Comparison of ENCODE assay signal across 8 cellular contexts in the genomic region with DNA sequence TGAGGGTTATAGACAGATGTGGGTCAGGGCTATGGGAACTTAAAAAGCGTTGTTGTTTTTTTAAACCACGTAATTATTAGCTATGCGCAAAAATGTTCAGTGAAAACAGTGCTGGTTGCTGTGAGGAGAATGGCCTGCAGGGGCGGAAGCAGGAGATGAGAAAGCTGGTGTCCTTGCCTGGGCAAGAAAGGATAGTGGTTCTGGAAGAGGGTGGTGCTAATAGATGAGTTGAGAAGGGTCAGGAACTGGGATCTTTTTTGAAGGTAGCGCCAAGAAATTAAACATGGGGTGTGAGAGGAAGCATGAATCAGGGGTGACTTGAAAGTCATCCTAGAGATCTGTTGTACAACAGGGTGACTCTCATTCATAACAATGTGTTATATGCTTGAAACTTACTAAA. TPM values are rescaled to one million over a fixed set of nuclear protein-coding genes. Genes with fewer than 3 reads are reported as not detected.
DNase-seq lines count a peak whose midpoint lies in the region; ATAC-seq and TF ChIP-seq lines count a peak whose summit lies in the region.

No MANE protein-coding gene starts in this region.

- DNase-seq in EH (ENCODE audit: low read depth) (peak; percentile 85), IMR-90 (peak; percentile 55), myocyte (ENCODE audit: low read depth) (peak; percentile 43), SHP77 treated with DMSO at 0.1 percent for 48 hours (lab: John Stamatoyannopoulos, UW) (no peak), tibial artery (no peak), midbrain (lab: John Stamatoyannopoulos, UW) (no peak)
- DNase-seq in effector CD4-positive, alpha-beta T cell = no peak

- ATAC-seq in IMR-90 (ENCODE audit: low read depth) = no peak
- no peak for ATAC-seq in activated T-helper 17 cell treated with anti-CD3 and anti-CD28 coated beads, Interleukin-2, amount 50 U/mL, for 72 hours (replicated peaks)

- H3K36me3 ChIP-seq in IMR-90 (ENCODE audit: control insufficient read depth, insufficient read depth, low read length) (no peaks in the 10 kb centered on the region), tibial artery (no peaks in the 10 kb centered on the region)

- H4K91ac ChIP-seq in IMR-90 (ENCODE audit: insufficient read depth, low read depth, low read length) = no peak overlapping the region

- H2AK5ac ChIP-seq in IMR-90 (ENCODE audit: low read depth, low read length) = 0 out of 2 replicates have a peak overlapping the region, but pooled peaks have one; percentile 67

- H3K4me1 ChIP-seq in IMR-90 (ENCODE audit: control insufficient read depth, insufficient read depth, low read length) (peaks cover 16% of the 10 kb centered on the region), tibial artery (peaks cover 0 to 11% (median 6%) of the 10 kb centered on the region in 4 donors)

- H3K27me3 ChIP-seq in IMR-90 (ENCODE audit: control insufficient read depth, insufficient read depth, low read length) (no peaks in the 10 kb centered on the region), tibial artery (no peaks in the 10 kb centered on the region)

- H2AFZ ChIP-seq in IMR-90 (replicated peaks; ENCODE audit: low read length, poor library complexity) = no peak overlapping the region

- H2BK120ac ChIP-seq in IMR-90 (ENCODE audit: low read depth, low read length) = peak overlapping the region; percentile 54

- peak overlapping the region; percentile 64; the same call in 1 of the 2 replicates for H3K23ac ChIP-seq in IMR-90 (ENCODE audit: low read depth, low read length)

- H3K9me1 ChIP-seq in IMR-90 (ENCODE audit: insufficient read depth, low read length) = peaks cover 22% of the 10 kb centered on the region

- no peak overlapping the region for H3K56ac ChIP-seq in IMR-90 (ENCODE audit: extremely low read depth, insufficient read depth, low read length)

- H3K9me3 Mint-ChIP-seq in activated T-helper 17 cell treated with anti-CD3 and anti-CD28 coated beads, Interleukin-2, amount 50 U/mL, for 72 hours = no peaks in the 10 kb centered on the region

- H3K9me3 ChIP-seq in IMR-90 (ENCODE audit: control insufficient read depth, insufficient read depth, low read length) (no peaks in the 10 kb centered on the region), tibial artery (no peaks in the 10 kb centered on the region)

- peaks cover 62% of the 10 kb centered on the region for H3K4me1 Mint-ChIP-seq in activated T-helper 17 cell treated with anti-CD3 and anti-CD28 coated beads, Interleukin-2, amount 50 U/mL, for 72 hours

- TF ChIP-seq CTCF in IMR-90 (conservative IDR thresholded peaks at IDR 0.05; ENCODE audit: low read depth, low read length) (peak; percentile 49), tibial artery (IDR thresholded peaks at IDR 0.05) (no peak)

- CTCF ChIA-PET in IMR-90 (lab: Yijun Ruan, JAX) = interaction anchor here (0.6 to 1.1 kb wide), 4 partner anchors 26 to 98 kb away, joined by 3 to 5 read pairs (median 3); no protein-coding TSS in a partner anchor

- no peak overlapping the region for H3K14ac ChIP-seq in IMR-90 (replicated peaks; ENCODE audit: low read depth, low read length)

- H2BK20ac ChIP-seq in IMR-90 (ENCODE audit: low read depth, low read length) = peak overlapping the region; percentile 3; the same call in 1 of the 2 replicates

- peaks cover 2% of the 10 kb centered on the region for H4K20me1 ChIP-seq in IMR-90 (ENCODE audit: insufficient read depth, low read length)

- peak overlapping the region; percentile 61; the same call in 1 of the 2 replicates for H3K4ac ChIP-seq in IMR-90 (ENCODE audit: low read depth, low read length)

- peak overlapping the region; percentile 83; the same call in 1 of the 3 replicates for H2BK15ac ChIP-seq in IMR-90 (ENCODE audit: low read depth, low read length)

- no peak for TF ChIP-seq POLR2A in IMR-90 (IDR thresholded peaks at IDR 0.05; ENCODE audit: low read depth, low read length)

- dilution Hi-C loops in IMR-90 (cut with HindIII; ENCODE audit: low sequenced_read_pairs, unreplicated experiment) = no loop called here

- peak overlapping the region; percentile 11; the same call in 1 of the 2 replicates for H3K18ac ChIP-seq in IMR-90 (ENCODE audit: low read depth, low read length)

- peak overlapping the region; percentile 8 for H3K27ac Mint-ChIP-seq in activated T-helper 17 cell treated with anti-CD3 and anti-CD28 coated beads, Interleukin-2, amount 50 U/mL, for 72 hours

- H2BK5ac ChIP-seq in IMR-90 (ENCODE audit: low read depth, low read length, poor library complexity, severe bottlenecking) = peak overlapping the region; percentile 71

- WGBS in IMR-90 (ENCODE audit: extremely low coverage in 2 of 2, insufficient read length in 1 of 2), 2 experiments = 67% methylated on average over 3 of the region's 5 CpGs; no CpG with 5 or more reads in 1 of the 2 experiments

- BruUV-seq in IMR-90 (replicated peaks; lab: Mats Ljungman, UMichigan) = no TSS peak

- peaks cover 6 to 36% of the 10 kb centered on the region in 2 experiments; a peak in 3 of 4 replicates for H3K79me1 ChIP-seq in IMR-90 (ENCODE audit: low read depth in 1 of 2, low read length in 2 of 2)

- no peak overlapping the region for H2AK9ac ChIP-seq in IMR-90 (replicated peaks; ENCODE audit: low read depth, low read length, poor library complexity)

- no peak overlapping the region for H3K9ac ChIP-seq in IMR-90 (ENCODE audit: low read depth, low read length)

- H3K4me3 ChIP-seq in IMR-90 (ENCODE audit: insufficient read depth, low read depth, low read length) = no peak overlapping the region
- H3K4me3 ChIP-seq in tibial artery = no peak overlapping the region

- peak overlapping the region in 1 of 2 experiments; percentile 81; a peak in 2 of 4 replicates for H4K8ac ChIP-seq in IMR-90 (ENCODE audit: low read depth in 2 of 2, low read length in 2 of 2)

- intact Hi-C loops in IMR-90 (cut with micrococcal nuclease) = no loop called here
- intact Hi-C loops in tibial artery (cut with DNase I; ENCODE audit: low total_unique reads) = no loop called here

- TF ChIP-seq RAD21 in IMR-90 (IDR thresholded peaks at IDR 0.05; ENCODE audit: low read length) = peak; percentile 38

- H3K27me3 Mint-ChIP-seq in activated T-helper 17 cell treated with anti-CD3 and anti-CD28 coated beads, Interleukin-2, amount 50 U/mL, for 72 hours = no peaks in the 10 kb centered on the region

- in situ Hi-C loops in IMR-90 (cut with MboI; ENCODE audit: low sequenced_read_pairs) = no loop called here

- POLR2A ChIA-PET in IMR-90 (lab: Charles Lee; ENCODE audit: unreplicated experiment) = no interaction called here

- peaks cover 55% of the 10 kb centered on the region for H3K36me3 Mint-ChIP-seq in activated T-helper 17 cell treated with anti-CD3 and anti-CD28 coated beads, Interleukin-2, amount 50 U/mL, for 72 hours (ENCODE audit: low read depth)

- H3K4me3 Mint-ChIP-seq in activated T-helper 17 cell treated with anti-CD3 and anti-CD28 coated beads, Interleukin-2, amount 50 U/mL, for 72 hours = peak overlapping the region; percentile 1

- H3K27ac ChIP-seq in IMR-90 (ENCODE audit: insufficient read depth, low read length) (no peak overlapping the region), tibial artery (no peak overlapping the region)

- peak overlapping the region; percentile 25; the same call in 1 of the 2 replicates for H4K5ac ChIP-seq in IMR-90 (ENCODE audit: low read depth, low read length)

- H3K4me2 ChIP-seq in IMR-90 (ENCODE audit: low read depth, low read length) = no peak overlapping the region; the same call in 1 of the 2 replicates

TF ChIP-seq in IMR-90, 13 proteins besides CTCF, POLR2A, EP300 and RAD21 (continues in another document):
- TF ChIP-seq, protein P1, sequence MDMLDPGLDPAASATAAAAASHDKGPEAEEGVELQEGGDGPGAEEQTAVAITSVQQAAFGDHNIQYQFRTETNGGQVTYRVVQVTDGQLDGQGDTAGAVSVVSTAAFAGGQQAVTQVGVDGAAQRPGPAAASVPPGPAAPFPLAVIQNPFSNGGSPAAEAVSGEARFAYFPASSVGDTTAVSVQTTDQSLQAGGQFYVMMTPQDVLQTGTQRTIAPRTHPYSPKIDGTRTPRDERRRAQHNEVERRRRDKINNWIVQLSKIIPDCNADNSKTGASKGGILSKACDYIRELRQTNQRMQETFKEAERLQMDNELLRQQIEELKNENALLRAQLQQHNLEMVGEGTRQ (IDR thresholded peaks at IDR 0.05; ENCODE audit: low read depth, low read length) = no peak
- TF ChIP-seq RFX5 (IDR thresholded peaks at IDR 0.05; ENCODE audit: low read depth, low read length) (peak; percentile 74; the same call in 1 of the 2 replicates), SMC3 (IDR thresholded peaks at IDR 0.05; ENCODE audit: low read depth, low read length) (peak; percentile 30), MAZ (IDR thresholded peaks at IDR 0.05; ENCODE audit: borderline replicate concordance, low read depth, low read length) (no peak), MAFK (IDR thresholded peaks at IDR 0.05; ENCODE audit: low read depth, low read length) (no peak)

RNA-seq across cellular contexts. Expression of gene SMG9, which starts 4.8 kb away (rescaled TPM):
- total RNA-seq in IMR-90 (2012; rRNA removed) (4.8 and 5.8 TPM in 2 replicates), myocyte (16.0 and 19.3 TPM in 2 replicates)
- 21.4 and 24.3 TPM in 2 replicates for polyA plus RNA-seq in IMR-90 (2012; rRNA removed)
- 8.3 and 9.1 TPM in 2 replicates for polyA plus RNA-seq in IMR-90 (2012; cell fraction: cytosol; rRNA removed)
- 60.7 and 76.3 TPM in 2 replicates for polyA plus RNA-seq in IMR-90 (2012; cell fraction: nucleus; rRNA removed; ENCODE audit: low replicate concordance)
- total RNA-seq in activated T-helper 17 cell treated with anti-CD3 and anti-CD28 coated beads, Interleukin-2, amount 50 U/mL, for 72 hours = 100 to 1,000 TPM in 1 of 2 donors, 10 to 100 TPM in 1; 70.4 to 109 TPM
- 53.4 TPM for polyA plus RNA-seq in myocyte (2012)

RNA-seq across cellular contexts. Expression of gene KCNN4, which starts 21.3 kb away (rescaled TPM):
- total RNA-seq in IMR-90 (2012; rRNA removed) = 0.54 and 0.83 TPM in 2 replicates
- polyA plus RNA-seq in IMR-90 (2012; rRNA removed) = 0.99 and 1.2 TPM in 2 replicates
- 0.80 and 0.93 TPM in 2 replicates for polyA plus RNA-seq in IMR-90 (2012; cell fraction: cytosol; rRNA removed)
- 1.3 and 4.5 TPM in 2 replicates for polyA plus RNA-seq in IMR-90 (2012; cell fraction: nucleus; rRNA removed; ENCODE audit: low replicate concordance)
- 100 to 1,000 TPM; 116 to 385 TPM for total RNA-seq in activated T-helper 17 cell treated with anti-CD3 and anti-CD28 coated beads, Interleukin-2, amount 50 U/mL, for 72 hours
- total RNA-seq in myocyte = 0.27 and 1.6 TPM in 2 replicates
- polyA plus RNA-seq in myocyte (2012) = 3.8 TPM

RNA-seq across cellular contexts. Expression of gene LYPD5, which starts 42.7 kb away (rescaled TPM):
- under 0.01 and 0.36 TPM in 2 replicates for total RNA-seq in IMR-90 (2012; rRNA removed)
- polyA plus RNA-seq in IMR-90 (2012; rRNA removed) = 0.27 and 0.31 TPM in 2 replicates
- polyA plus RNA-seq in IMR-90 (2012; cell fraction: cytosol; rRNA removed) = 0.15 and 0.93 TPM in 2 replicates
- polyA plus RNA-seq in IMR-90 (2012; cell fraction: nucleus; rRNA removed; ENCODE audit: low replicate concordance) = 0.36 and 0.54 TPM in 2 replicates
- 1 to 10 TPM in 1 of 2 donors, under 1 TPM in 1; 0.73 to 6.6 TPM for total RNA-seq in activated T-helper 17 cell treated with anti-CD3 and anti-CD28 coated beads, Interleukin-2, amount 50 U/mL, for 72 hours
- 0.11 TPM in 1 of 2 replicates, not detected in the other for total RNA-seq in myocyte
- polyA plus RNA-seq in myocyte (2012) = 0.08 TPM

RNA-seq across cellular contexts. Expression of gene IRGC, which starts 43.6 kb away (rescaled TPM):
- total RNA-seq in IMR-90 (2012; rRNA removed) = not detected in 2 replicates
- polyA plus RNA-seq in IMR-90 (2012; rRNA removed) = not detected in 2 replicates
- polyA plus RNA-seq in IMR-90 (2012; cell fraction: cytosol; rRNA removed) = not detected in 2 replicates
- not detected in 2 replicates for polyA plus RNA-seq in IMR-90 (2012; cell fraction: nucleus; rRNA removed; ENCODE audit: low replicate concordance)
- total RNA-seq in activated T-helper 17 cell treated with anti-CD3 and anti-CD28 coated beads, Interleukin-2, amount 50 U/mL, for 72 hours = not detected
- not detected in 2 replicates for total RNA-seq in myocyte
- polyA plus RNA-seq in myocyte (2012) = not detected

Comparison
In these comparisons a context has a peak if more than half of its experiments do, and no peak if none do; other contexts are left out.
1. DNase-seq: peak in EH (single experiment), IMR-90 (single experiment) and myocyte (single experiment); none in SHP77 treated with DMSO at 0.1 percent for 48 hours (single experiment), effector CD4-positive, alpha-beta T cell (single experiment), tibial artery (0 of 2) and midbrain (single experiment).
2. RNA of gene KCNN4, which starts 21.3 kb away (total RNA-seq): 116 to 385 TPM in activated T-helper 17 cell treated with anti-CD3 and anti-CD28 coated beads, Interleukin-2, amount 50 U/mL, for 72 hours; 0.54 to 0.83 TPM in IMR-90 and 0.27 to 1.6 TPM in myocyte; every median in the first group is over 10 times any median in the second.